Comparison of ENCODE assay signal across 8 cellular contexts in the genomic region with DNA sequence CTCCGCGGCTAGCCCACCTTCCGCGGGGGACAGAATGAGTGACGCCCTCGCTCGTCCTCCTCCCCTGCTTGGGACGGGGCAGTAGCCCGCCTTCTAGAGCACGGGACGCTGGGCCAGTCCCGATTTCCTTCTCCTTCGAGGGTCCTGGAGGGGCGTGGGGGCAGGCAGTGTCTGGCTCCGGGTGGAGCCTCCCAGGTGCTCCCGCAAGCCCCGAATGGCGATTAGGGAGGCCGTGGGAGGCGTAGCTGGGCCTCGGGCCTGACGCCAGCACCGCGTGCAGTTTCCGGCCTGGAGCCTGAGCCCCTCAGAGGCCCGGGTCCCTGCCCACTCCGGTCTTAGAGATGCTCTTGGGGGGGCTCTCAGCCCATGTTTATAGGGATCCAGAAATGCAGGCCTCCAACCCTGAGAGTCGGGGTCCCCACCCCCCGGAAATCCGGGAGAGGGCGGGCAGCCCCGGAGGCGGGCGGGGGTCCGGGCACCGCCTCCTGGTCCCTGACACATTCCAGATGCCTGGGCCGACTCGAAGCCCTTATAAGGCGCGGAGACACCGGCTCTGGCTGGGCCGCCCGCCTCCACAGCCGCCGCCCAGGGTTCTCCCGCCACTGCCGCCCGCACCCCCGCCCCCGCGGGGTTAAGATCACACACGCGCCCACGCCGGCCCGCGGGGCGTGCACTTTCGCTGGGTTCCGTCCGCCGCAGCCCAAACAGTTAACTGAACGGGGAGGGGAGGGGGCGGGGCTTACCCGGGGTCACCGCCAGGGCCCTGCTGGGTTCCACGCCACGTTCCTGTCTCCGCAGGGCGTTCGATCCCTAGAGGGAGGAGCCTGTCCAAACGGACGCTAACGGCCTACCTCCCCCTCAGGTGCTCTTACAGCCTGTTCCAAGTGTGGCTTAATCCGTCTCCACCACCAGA. TPM values are rescaled to one million over a fixed set of nuclear protein-coding genes. Genes with fewer than 3 reads are reported as not detected.
A peak's percentile ranks its signal among the peaks of the same experiment; 100 is the strongest.
DNase-seq lines count a peak whose midpoint lies in the region; ATAC-seq and TF ChIP-seq lines count a peak whose summit lies in the region.

No MANE protein-coding gene starts in this region.

- DNase-seq in DMS79 treated with DMSO at 0.1 percent for 48 hours (lab: John Stamatoyannopoulos, UW) (peak; percentile 42), HCT116 (ENCODE audit: low read depth, low spot score) (peak; percentile 61), NCI-H69 (lab: John Stamatoyannopoulos, UW) (peak; percentile 93), ecto neural progenitor cell (ENCODE audit: low spot score) (peak; percentile 94), lung (ENCODE audit: low spot score) (peak; percentile 93), NCI-H510A treated with DMSO at 0.1 percent for 48 hours (lab: John Stamatoyannopoulos, UW) (no peak)
- peak; percentile 95 for DNase-seq in activated CD8-positive, alpha-beta T cell treated with anti-CD3 and anti-CD28 coated beads, Interleukin-2, amount 10 ng/mL, durations not matched to agents 7 days and 5 days
- peak; percentile 46 to 86 (median 47) for DNase-seq in stimulated activated CD4-positive, alpha-beta T cell treated with anti-CD3 and anti-CD28 coated beads, TNF-alpha, amount 100 ng/mL, for 24 hours (ENCODE audit: low read depth in 3 of 3)

- RAD21 ChIA-PET in HCT116 (lab: Charles Lee; ENCODE audit: low non-redundant PET in 1 of 2, low total read pairs in 2 of 2, uncharacterized antibody in 2 of 2, unreplicated experiment in 2 of 2), result no interaction called here

- BruUV-seq in HCT116 (replicated peaks; lab: Mats Ljungman, UMichigan), result no TSS peak

- TF ChIP-seq RAD21 in HCT116 (IDR thresholded peaks at IDR 0.05; ENCODE audit: low read depth), result no peak

- H3K4me3 Mint-ChIP-seq in activated CD8-positive, alpha-beta T cell treated with anti-CD3 and anti-CD28 coated beads, Interleukin-2, amount 10 ng/mL, durations not matched to agents 7 days and 5 days, result peak overlapping the region; percentile 97

- no peaks in the 10 kb centered on the region for H3K9me3 ChIP-seq in HCT116 (ENCODE audit: control insufficient read depth in 1 of 2, insufficient read depth in 1 of 2, low read depth in 1 of 2, low read length in 2 of 2)
- no peaks in the 10 kb centered on the region for H3K9me3 ChIP-seq in lung (ENCODE audit: control insufficient read depth in 2 of 2, insufficient read depth in 1 of 2, low read length in 1 of 2)

- H3K27ac ChIP-seq in HCT116 (ENCODE audit: low read depth, low read length) (peak overlapping the region; percentile 80), lung (ENCODE audit: low read depth in 1 of 2, low read length in 1 of 2) (peak overlapping the region; percentile 97 to 98)

- H3K9me3 Mint-ChIP-seq in activated CD8-positive, alpha-beta T cell treated with anti-CD3 and anti-CD28 coated beads, Interleukin-2, amount 10 ng/mL, durations not matched to agents 7 days and 5 days (ENCODE audit: insufficient read depth), result no peaks in the 10 kb centered on the region

- H3K27me3 Mint-ChIP-seq in activated CD8-positive, alpha-beta T cell treated with anti-CD3 and anti-CD28 coated beads, Interleukin-2, amount 10 ng/mL, durations not matched to agents 7 days and 5 days (ENCODE audit: low read depth), result no peaks in the 10 kb centered on the region

- H3K4me1 ChIP-seq in HCT116 (ENCODE audit: control insufficient read depth in 1 of 2, insufficient read depth in 2 of 2, low read length in 2 of 2), result peaks cover 15 to 45% of the 10 kb centered on the region in 2 experiments
- H3K4me1 ChIP-seq in lung (ENCODE audit: control insufficient read depth in 2 of 2, insufficient read depth in 2 of 2, low read length in 2 of 2), result peaks cover 0 to 20% of the 10 kb centered on the region in 2 donors

- no peak for TF ChIP-seq POLR2A in HCT116 (IDR thresholded peaks at IDR 0.05; ENCODE audit: borderline replicate concordance, extremely low read depth, insufficient read depth, insufficient read length)

- H3K36me3 ChIP-seq in HCT116 (ENCODE audit: control insufficient read depth in 1 of 2, insufficient read depth in 2 of 2, low read length in 2 of 2), result peaks cover 10 to 11% of the 10 kb centered on the region in 2 experiments; a peak in 3 of 4 replicates
- H3K36me3 ChIP-seq in lung (ENCODE audit: control insufficient read depth in 2 of 2, insufficient read depth in 2 of 2, low read length in 2 of 2), result peaks cover 5 to 12% of the 10 kb centered on the region in 2 donors

- peak overlapping the region; percentile 95 for H3K9ac ChIP-seq in HCT116 (ENCODE audit: low read length)

- peaks cover 50% of the 10 kb centered on the region for H3K4me1 Mint-ChIP-seq in activated CD8-positive, alpha-beta T cell treated with anti-CD3 and anti-CD28 coated beads, Interleukin-2, amount 10 ng/mL, durations not matched to agents 7 days and 5 days (ENCODE audit: low read depth)

- CTCF ChIA-PET in HCT116 (lab: Charles Lee), result interaction anchor here (3.8 kb wide), 1 partner anchor 155 kb away, joined by 21 read pairs; no protein-coding TSS in a partner anchor
- CTCF ChIA-PET in activated CD8-positive, alpha-beta T cell treated with anti-CD3 and anti-CD28 coated beads, Interleukin-2, amount 10 ng/mL, durations not matched to agents 7 days and 5 days (lab: Charles Lee), result no interaction called here

- H3K4me2 ChIP-seq in HCT116 (ENCODE audit: low read length), result peak overlapping the region; percentile 99

- H3K27me3 ChIP-seq in HCT116 (ENCODE audit: insufficient read depth, low read length) (no peaks in the 10 kb centered on the region), lung (ENCODE audit: control insufficient read depth, insufficient read depth) (no peaks in the 10 kb centered on the region)

- H3K79me2 ChIP-seq in HCT116 (ENCODE audit: insufficient read depth, low read length), result peaks cover 38% of the 10 kb centered on the region

- H3K4me3 ChIP-seq in HCT116 (replicated peaks in 1 of 2; ENCODE audit: low read depth in 1 of 2, low read length in 2 of 2), result peak overlapping the region; percentile 66 to 78
- peak overlapping the region; percentile 71 for H3K4me3 ChIP-seq in lung

- peaks cover 31% of the 10 kb centered on the region for H3K36me3 Mint-ChIP-seq in activated CD8-positive, alpha-beta T cell treated with anti-CD3 and anti-CD28 coated beads, Interleukin-2, amount 10 ng/mL, durations not matched to agents 7 days and 5 days (ENCODE audit: low read depth)

- WGBS in lung, 2 donors, result 0% methylated on average over 58 to 75 of the region's 75 CpGs

- ATAC-seq in HCT116, result peak; percentile 55
- peak; percentile 65 for ATAC-seq in activated CD8-positive, alpha-beta T cell treated with anti-CD3 and anti-CD28 coated beads, Interleukin-2, amount 10 ng/mL, durations not matched to agents 7 days and 5 days
- ATAC-seq in lung (ENCODE audit: insufficient read depth, low FRiP score), result peak; percentile 56

- TF ChIP-seq CTCF in HCT116 (IDR thresholded peaks at IDR 0.05 in 2 of 3, conservative IDR thresholded peaks at IDR 0.05 in 1 of 3; ENCODE audit: borderline replicate concordance in 1 of 3, insufficient read depth in 1 of 3, low read depth in 2 of 3, low read length in 2 of 3) (0 out of 6 replicates have a peak, but pooled peaks of 1 of the 3 experiments have one; percentile 10), lung (IDR thresholded peaks at IDR 0.05; ENCODE audit: control extremely low read depth, extremely low read depth) (no peak)

- no peak overlapping the region for H2AFZ ChIP-seq in HCT116 (ENCODE audit: low read depth, low read length, poor library complexity, severe bottlenecking)

- intact Hi-C loops in HCT116 (cut with micrococcal nuclease), result loop anchor here (5.0 kb wide), 1 partner anchor 113 kb away; no protein-coding TSS in a partner anchor

- no peaks in the 10 kb centered on the region for H4K20me1 ChIP-seq in HCT116 (ENCODE audit: insufficient read depth)

- peak overlapping the region; percentile 91 for H3K27ac Mint-ChIP-seq in activated CD8-positive, alpha-beta T cell treated with anti-CD3 and anti-CD28 coated beads, Interleukin-2, amount 10 ng/mL, durations not matched to agents 7 days and 5 days

- POLR2A ChIA-PET in HCT116 (lab: Charles Lee), result interaction anchor here (0.7 to 3.1 kb wide), 5 partner anchors 8 to 154 kb away, joined by 4 to 17 read pairs (median 11); a partner anchor contains a TSS
- POLR2A ChIA-PET in activated CD8-positive, alpha-beta T cell treated with anti-CD3 and anti-CD28 coated beads, Interleukin-2, amount 10 ng/mL, durations not matched to agents 7 days and 5 days (lab: Charles Lee), result interaction anchor here (0.6 to 2.2 kb wide), 3 partner anchors 8 to 332 kb away, joined by 3 to 13 read pairs (median 3); a partner anchor contains a TSS

- no peaks in the 10 kb centered on the region for H3K9me2 ChIP-seq in HCT116 (ENCODE audit: insufficient read depth)

TF ChIP-seq in HCT116, 20 proteins besides CTCF, POLR2A, EP300 and RAD21 (continues in another document):
- TF ChIP-seq EGR1 (IDR thresholded peaks at IDR 0.05; ENCODE audit: low read depth), result peak; percentile 94

RNA-seq across cellular contexts. Expression of a gene that starts 1.5 kb away (rescaled TPM):
- 79.6 TPM for total RNA-seq in HCT116 (2021; ENCODE audit: unreplicated experiment)
- polyA plus RNA-seq in HCT116 (2012), result 81.0 and 102 TPM in 2 replicates
- 10 to 100 TPM; 92.9 to 98.1 TPM for total RNA-seq in activated CD8-positive, alpha-beta T cell treated with anti-CD3 and anti-CD28 coated beads, Interleukin-2, amount 10 ng/mL, durations not matched to agents 7 days and 5 days
- total RNA-seq in lung, result 100 to 1,000 TPM in 1 of 2 donors, 10 to 100 TPM in 1; 52.5 to 245 TPM
- polyA plus RNA-seq in lung, result 100 to 1,000 TPM in 1 of 2 donors, 10 to 100 TPM in 1; 48.5 to 106 TPM

RNA-seq across cellular contexts. Expression of a gene that starts 12.8 kb away (rescaled TPM):
- total RNA-seq in HCT116 (2021; ENCODE audit: unreplicated experiment), result 2.8 TPM
- 1.8 and 2.3 TPM in 2 replicates for polyA plus RNA-seq in HCT116 (2012)
- not detected for total RNA-seq in activated CD8-positive, alpha-beta T cell treated with anti-CD3 and anti-CD28 coated beads, Interleukin-2, amount 10 ng/mL, durations not matched to agents 7 days and 5 days
- under 1 TPM; 0.18 to 0.63 TPM for total RNA-seq in lung
- polyA plus RNA-seq in lung, result under 1 TPM in 1 of 2 donors, not detected in 1; 0.02 TPM

RNA-seq across cellular contexts. Expression of a gene that starts 39.9 kb away (rescaled TPM):
- not detected for total RNA-seq in HCT116 (2021; ENCODE audit: unreplicated experiment)
- 0.07 and 0.10 TPM in 2 replicates for polyA plus RNA-seq in HCT116 (2012)
- total RNA-seq in activated CD8-positive, alpha-beta T cell treated with anti-CD3 and anti-CD28 coated beads, Interleukin-2, amount 10 ng/mL, durations not matched to agents 7 days and 5 days, result not detected
- not detected for total RNA-seq in lung
- not detected for polyA plus RNA-seq in lung

RNA-seq across cellular contexts. Expression of a gene that starts 45.0 kb away (rescaled TPM):
- total RNA-seq in HCT116 (2021; ENCODE audit: unreplicated experiment) (0.25 TPM), lung (1 to 10 TPM; 1.8 to 9.8 TPM)
- 0.26 and 0.29 TPM in 2 replicates for polyA plus RNA-seq in HCT116 (2012)
- total RNA-seq in activated CD8-positive, alpha-beta T cell treated with anti-CD3 and anti-CD28 coated beads, Interleukin-2, amount 10 ng/mL, durations not matched to agents 7 days and 5 days, result not detected
- polyA plus RNA-seq in lung, result 10 to 100 TPM in 1 of 2 donors, 1 to 10 TPM in 1; 1.1 to 11.5 TPM
